In the genomic region with DNA sequence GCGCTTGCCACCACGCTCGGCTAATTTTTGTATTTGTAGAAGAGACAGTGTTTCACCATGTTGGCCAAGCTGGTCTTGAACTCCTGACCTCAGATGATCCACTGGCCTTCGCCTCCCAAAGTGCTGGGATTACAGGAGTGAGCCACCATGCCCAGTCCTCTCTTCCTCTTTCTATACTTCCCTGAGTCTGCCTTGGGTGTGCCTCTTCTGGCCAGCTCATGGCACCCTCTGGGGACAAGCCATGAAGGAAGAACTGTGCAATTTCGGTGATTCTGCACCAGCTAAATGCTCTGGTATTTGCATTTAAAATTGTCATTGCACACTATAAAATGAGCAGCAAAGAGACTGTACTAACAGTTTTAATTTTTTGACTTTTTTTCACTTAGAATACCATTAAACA, we compare ENCODE assay signal across 23 cellular contexts.
"Had no signal": no experiment of that assay in that cellular context is flagged by ENCODE, and none has a peak within 500 bp of the region (broad histone marks: within the 10 kb centered on the region; RNA-seq: fewer than 3 reads in every experiment).

No MANE protein-coding gene starts in this region.

- H3K27ac Mint-ChIP-seq: mesothelial cell of epicardium; nephron; progenitor cell of endocrine pancreas; stimulated activated naive B cell treated with anti-CD40 and anti-IgM and Interleukin-4, amounts not matched to agents 10 μg/mL and 1 μg/mL and 100 μg/mL, for 72 hours; stimulated activated naive CD8-positive, alpha-beta T cell treated with anti-CD3 and anti-CD28 coated beads, Interleukin-15, amount 100 ng/mL, for 72 hours had no signal

- H3K4me3 Mint-ChIP-seq: mesothelial cell of epicardium; naive thymus-derived CD4-positive, alpha-beta T cell; nephron; neural progenitor cell; stimulated activated naive B cell treated with anti-CD40 and anti-IgM and Interleukin-4, amounts not matched to agents 10 μg/mL and 1 μg/mL and 100 μg/mL, for 72 hours; stimulated activated naive CD8-positive, alpha-beta T cell treated with anti-CD3 and anti-CD28 coated beads, Interleukin-15, amount 100 ng/mL, for 72 hours had no signal

- H3K4me1 Mint-ChIP-seq: mesothelial cell of epicardium; naive thymus-derived CD4-positive, alpha-beta T cell; nephron; stimulated activated naive B cell treated with anti-CD40 and anti-IgM and Interleukin-4, amounts not matched to agents 10 μg/mL and 1 μg/mL and 100 μg/mL, for 72 hours; stimulated activated naive CD8-positive, alpha-beta T cell treated with anti-CD3 and anti-CD28 coated beads, Interleukin-15, amount 100 ng/mL, for 72 hours had no signal

- ATAC-seq: heart right ventricle; left cardiac atrium; left lung; naive thymus-derived CD4-positive, alpha-beta T cell; stimulated activated naive B cell treated with anti-CD40 and anti-IgM and Interleukin-4, amounts not matched to agents 10 μg/mL and 1 μg/mL and 100 μg/mL, for 72 hours; stimulated activated naive CD8-positive, alpha-beta T cell treated with anti-CD3 and anti-CD28 coated beads, Interleukin-15, amount 100 ng/mL, for 72 hours had no signal

- DNase-seq: dermis blood vessel endothelial cell; effector memory CD4-positive, alpha-beta T cell; foreskin melanocyte; glutamatergic neuron; heart right ventricle; hippocampal formation; left cardiac atrium; left lung; mesenchymal stem cell; naive thymus-derived CD4-positive, alpha-beta T cell; right lobe of liver; small intestine; stimulated activated CD4-positive, alpha-beta T cell treated with anti-CD3 and anti-CD28 coated beads, Interleukin-15, amount 100 ng/mL, for 24 hours; stimulated activated CD4-positive, alpha-beta T cell treated with anti-CD3 and anti-CD28 coated beads, Interleukin-2, amount 100 ng/mL, for 48 hours; stimulated activated naive B cell treated with anti-CD40 and anti-IgM and Interleukin-4, amounts not matched to agents 10 μg/mL and 1 μg/mL and 100 μg/mL, for 72 hours; stimulated activated naive CD8-positive, alpha-beta T cell treated with anti-CD3 and anti-CD28 coated beads, Interleukin-15, amount 100 ng/mL, for 72 hours; transverse colon; upper lobe of right lung; uterus had no signal

- H3K9me3 Mint-ChIP-seq: mesothelial cell of epicardium; naive thymus-derived CD4-positive, alpha-beta T cell; nephron; neural progenitor cell; stimulated activated naive B cell treated with anti-CD40 and anti-IgM and Interleukin-4, amounts not matched to agents 10 μg/mL and 1 μg/mL and 100 μg/mL, for 72 hours; stimulated activated naive CD8-positive, alpha-beta T cell treated with anti-CD3 and anti-CD28 coated beads, Interleukin-15, amount 100 ng/mL, for 72 hours had no signal

- H3K36me3 Mint-ChIP-seq: mesothelial cell of epicardium; naive thymus-derived CD4-positive, alpha-beta T cell; neural progenitor cell; stimulated activated naive B cell treated with anti-CD40 and anti-IgM and Interleukin-4, amounts not matched to agents 10 μg/mL and 1 μg/mL and 100 μg/mL, for 72 hours had no signal
